ENCODE assay signal across 16 cellular contexts in genomic region chr11:106681435-106681834, GRCh38.
DNase-seq lines count a peak whose midpoint lies in the region; ATAC-seq and TF ChIP-seq lines count a peak whose summit lies in the region.
"Had no signal": no experiment of that assay in that cellular context is flagged by ENCODE, and none has a peak within 500 bp of the region (broad histone marks: within the 10 kb centered on the region; RNA-seq: fewer than 3 reads in every experiment).

No MANE protein-coding gene starts in this region.

- H3K9ac ChIP-seq in SK-N-SH (no peak overlapping the region), neural cell (ENCODE audit: low read length) (no peak overlapping the region)
- H3K9ac ChIP-seq: GM23248 had no signal

- no peaks in the 10 kb centered on the region for H3K9me3 ChIP-seq in SK-N-SH
- H3K9me3 ChIP-seq in neural cell (ENCODE audit: low read length) = no peaks in the 10 kb centered on the region

- no peaks in the 10 kb centered on the region; a peak in 1 of 4 replicates for H3K4me1 ChIP-seq in SK-N-SH (ENCODE audit: control insufficient read depth in 1 of 2, insufficient read depth in 2 of 2, low read depth in 1 of 2, low read length in 1 of 2)

- H3K4me2 ChIP-seq in SK-N-SH (no peak overlapping the region), neural cell (ENCODE audit: low read length) (peak overlapping the region; percentile 22)

- POLR2A ChIA-PET in SK-N-SH (lab: Yijun Ruan, JAX) = no interaction called here

- ATAC-seq in GM19324 (IDR thresholded peaks at IDR 0.05; ENCODE audit: low FRiP score, unreplicated experiment) (no peak), HG03442 (IDR thresholded peaks at IDR 0.05; ENCODE audit: unreplicated experiment) (no peak)
- ATAC-seq: HCT116 had no signal

- H3K4me3 ChIP-seq in SK-N-SH (ENCODE audit: low read depth in 2 of 2, low read length in 1 of 2) (no peak overlapping the region), neural cell (ENCODE audit: low read length) (no peak overlapping the region)
- H3K4me3 ChIP-seq: GM23248 had no signal

- TF ChIP-seq CTCF in SK-N-SH (IDR thresholded peaks at IDR 0.05) (no peak), neural cell (IDR thresholded peaks at IDR 0.05; ENCODE audit: poor library complexity, severe bottlenecking) (no peak)

- WGBS in SK-N-SH (ENCODE audit: low lambda C conversion rate) = 6% methylated on average over 2 of the region's 2 CpGs

- TF ChIP-seq RAD21 in SK-N-SH (IDR thresholded peaks at IDR 0.05; ENCODE audit: low read length) = no peak
- TF ChIP-seq RAD21 in neural cell (conservative IDR thresholded peaks at IDR 0.05) = no peak

- TF ChIP-seq EP300 in SK-N-SH (IDR thresholded peaks at IDR 0.05; ENCODE audit: borderline replicate concordance in 1 of 2, low read depth in 1 of 2, low read length in 1 of 2) (peak in 1 of 2 experiments; percentile 61; a peak in 1 of 4 replicates), neural cell (conservative IDR thresholded peaks at IDR 0.05; ENCODE audit: poor library complexity, severe bottlenecking) (no peak)

- H3F3A ChIP-seq in SK-N-SH (replicated peaks; ENCODE audit: insufficient read depth) = peaks cover 4% of the 10 kb centered on the region
- H3F3A ChIP-seq in neural cell (ENCODE audit: insufficient read depth, low read length, poor library complexity, severe bottlenecking) = no peaks in the 10 kb centered on the region

- no peaks in the 10 kb centered on the region for H3K36me3 ChIP-seq in SK-N-SH (replicated peaks in 1 of 2; ENCODE audit: control insufficient read depth in 1 of 2, insufficient read depth in 2 of 2, low read length in 1 of 2)
- H3K36me3 ChIP-seq in neural cell (ENCODE audit: insufficient read depth, low read length) = no peaks in the 10 kb centered on the region

- CTCF ChIA-PET in SK-N-SH (lab: Yijun Ruan, JAX) = no interaction called here

- H2AFZ ChIP-seq in SK-N-SH (ENCODE audit: low read depth) (no peak overlapping the region), neural cell (ENCODE audit: low read depth, low read length) (no peak overlapping the region)
- H2AFZ ChIP-seq: GM23248 had no signal

- DNase-seq in ELR (ENCODE audit: low read depth) (peak; percentile 15), SK-N-SH (no peak), NCI-H1417 (lab: John Stamatoyannopoulos, UW) (no peak)
- DNase-seq: C1 segment of cervical spinal cord; Calu3; CD4-positive, alpha-beta memory T cell; COR-L47; DMS53; DMS79 treated with DMSO at 0.1 percent for 48 hours; GF-D8; GM23248; H7 had no signal

- no peaks in the 10 kb centered on the region for H3K27me3 ChIP-seq in SK-N-SH (ENCODE audit: insufficient read depth)
- no peaks in the 10 kb centered on the region for H3K27me3 ChIP-seq in neural cell (ENCODE audit: insufficient read depth, low read depth, low read length)

- peak overlapping the region in 1 of 2 experiments; percentile 19; a peak in 1 of 4 replicates for H3K27ac ChIP-seq in SK-N-SH (ENCODE audit: low read depth in 2 of 2, low read length in 1 of 2)
- H3K27ac ChIP-seq in neural cell (ENCODE audit: low read length) = no peak overlapping the region
- H3K27ac ChIP-seq: GM23248 had no signal

- H3K79me2 ChIP-seq in SK-N-SH (ENCODE audit: insufficient read depth) (no peaks in the 10 kb centered on the region), neural cell (replicated peaks; ENCODE audit: insufficient read depth, low read length) (no peaks in the 10 kb centered on the region)

- H4K20me1 ChIP-seq in SK-N-SH (ENCODE audit: insufficient read depth) (no peaks in the 10 kb centered on the region), neural cell (ENCODE audit: insufficient read depth) (no peaks in the 10 kb centered on the region)

- H3K9me2 ChIP-seq in SK-N-SH = no peaks in the 10 kb centered on the region
- no peaks in the 10 kb centered on the region for H3K9me2 ChIP-seq in neural cell (ENCODE audit: insufficient read depth, low read length)

TF ChIP-seq in SK-N-SH, 30 proteins besides CTCF, POLR2A, EP300 and RAD21 (continues in another document):
- peak; percentile 28; the same call in 1 of the 2 replicates for TF ChIP-seq FOSL2 (IDR thresholded peaks at IDR 0.05; ENCODE audit: borderline replicate concordance, low read depth)
- TF ChIP-seq FOXJ3 (CRISPR knock-in tag; IDR thresholded peaks at IDR 0.05) = no peak
- no peak for TF ChIP-seq YY1 (IDR thresholded peaks at IDR 0.05; ENCODE audit: low read depth)
- no peak for TF ChIP-seq GABPA (IDR thresholded peaks at IDR 0.05; ENCODE audit: low read depth)
- peak; percentile 76 for TF ChIP-seq JUND (IDR thresholded peaks at IDR 0.05)
- no peak for TF ChIP-seq CHD2 (IDR thresholded peaks at IDR 0.05; ENCODE audit: low read length, partially characterized antibody)
- TF ChIP-seq MXI1 (IDR thresholded peaks at IDR 0.05; ENCODE audit: low read depth, low read length) = no peak
- peak; percentile 50 for TF ChIP-seq TCF12 (IDR thresholded peaks at IDR 0.05)
- TF ChIP-seq RXRA (IDR thresholded peaks at IDR 0.05; ENCODE audit: borderline replicate concordance, low read depth) = no peak
- no peak for TF ChIP-seq NRF1 (IDR thresholded peaks at IDR 0.05; ENCODE audit: low read depth, low read length)
- TF ChIP-seq IRF3 (IDR thresholded peaks at IDR 0.05; ENCODE audit: low read depth, low read length) = no peak
- TF ChIP-seq FOXM1 (IDR thresholded peaks at IDR 0.05; ENCODE audit: low read depth) = no peak
- no peak for TF ChIP-seq NFIC (IDR thresholded peaks at IDR 0.05; ENCODE audit: borderline replicate concordance)
- TF ChIP-seq SIN3A (IDR thresholded peaks at IDR 0.05; ENCODE audit: borderline replicate concordance, low read depth, low read length) = no peak
- no peak for TF ChIP-seq EZH2phosphoT487 (IDR thresholded peaks at IDR 0.05; ENCODE audit: borderline replicate concordance, low read depth)
- TF ChIP-seq, protein P1, sequence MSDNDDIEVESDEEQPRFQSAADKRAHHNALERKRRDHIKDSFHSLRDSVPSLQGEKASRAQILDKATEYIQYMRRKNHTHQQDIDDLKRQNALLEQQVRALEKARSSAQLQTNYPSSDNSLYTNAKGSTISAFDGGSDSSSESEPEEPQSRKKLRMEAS (IDR thresholded peaks at IDR 0.05; ENCODE audit: low read depth) = no peak
- TF ChIP-seq TAF1 (IDR thresholded peaks at IDR 0.05; ENCODE audit: borderline replicate concordance, low read depth, low read length) = no peak
- TF ChIP-seq TEAD4 (IDR thresholded peaks at IDR 0.05; ENCODE audit: borderline replicate concordance, insufficient read depth) = peak; percentile 53; the same call in 1 of the 2 replicates

TF ChIP-seq in neural cell, 6 proteins besides CTCF, POLR2A, EP300 and RAD21:
- TF ChIP-seq, protein P2, sequence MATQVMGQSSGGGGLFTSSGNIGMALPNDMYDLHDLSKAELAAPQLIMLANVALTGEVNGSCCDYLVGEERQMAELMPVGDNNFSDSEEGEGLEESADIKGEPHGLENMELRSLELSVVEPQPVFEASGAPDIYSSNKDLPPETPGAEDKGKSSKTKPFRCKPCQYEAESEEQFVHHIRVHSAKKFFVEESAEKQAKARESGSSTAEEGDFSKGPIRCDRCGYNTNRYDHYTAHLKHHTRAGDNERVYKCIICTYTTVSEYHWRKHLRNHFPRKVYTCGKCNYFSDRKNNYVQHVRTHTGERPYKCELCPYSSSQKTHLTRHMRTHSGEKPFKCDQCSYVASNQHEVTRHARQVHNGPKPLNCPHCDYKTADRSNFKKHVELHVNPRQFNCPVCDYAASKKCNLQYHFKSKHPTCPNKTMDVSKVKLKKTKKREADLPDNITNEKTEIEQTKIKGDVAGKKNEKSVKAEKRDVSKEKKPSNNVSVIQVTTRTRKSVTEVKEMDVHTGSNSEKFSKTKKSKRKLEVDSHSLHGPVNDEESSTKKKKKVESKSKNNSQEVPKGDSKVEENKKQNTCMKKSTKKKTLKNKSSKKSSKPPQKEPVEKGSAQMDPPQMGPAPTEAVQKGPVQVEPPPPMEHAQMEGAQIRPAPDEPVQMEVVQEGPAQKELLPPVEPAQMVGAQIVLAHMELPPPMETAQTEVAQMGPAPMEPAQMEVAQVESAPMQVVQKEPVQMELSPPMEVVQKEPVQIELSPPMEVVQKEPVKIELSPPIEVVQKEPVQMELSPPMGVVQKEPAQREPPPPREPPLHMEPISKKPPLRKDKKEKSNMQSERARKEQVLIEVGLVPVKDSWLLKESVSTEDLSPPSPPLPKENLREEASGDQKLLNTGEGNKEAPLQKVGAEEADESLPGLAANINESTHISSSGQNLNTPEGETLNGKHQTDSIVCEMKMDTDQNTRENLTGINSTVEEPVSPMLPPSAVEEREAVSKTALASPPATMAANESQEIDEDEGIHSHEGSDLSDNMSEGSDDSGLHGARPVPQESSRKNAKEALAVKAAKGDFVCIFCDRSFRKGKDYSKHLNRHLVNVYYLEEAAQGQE (IDR thresholded peaks at IDR 0.05; ENCODE audit: borderline replicate concordance) = no peak
- TF ChIP-seq TAF1 (IDR thresholded peaks at IDR 0.05; ENCODE audit: low read depth) = no peak
- TF ChIP-seq EZH2 (IDR thresholded peaks at IDR 0.05; ENCODE audit: borderline replicate concordance, insufficient read depth, low read length, poor library complexity, severe bottlenecking) = no peak
- no peak for TF ChIP-seq MXI1 (conservative IDR thresholded peaks at IDR 0.05; ENCODE audit: poor library complexity, severe bottlenecking)
- no peak for TF ChIP-seq SMC3 (conservative IDR thresholded peaks at IDR 0.05; ENCODE audit: poor library complexity)
- no peak for TF ChIP-seq POLR2AphosphoS5 (IDR thresholded peaks at IDR 0.05)
